In genomic region chr15:64356443-64357040, GRCh38 we compare ENCODE assay signal across 8 cellular contexts. TPM values are rescaled to one million over a fixed set of nuclear protein-coding genes. Genes with fewer than 3 reads are reported as not detected.
A peak's percentile ranks its signal among the peaks of the same experiment; 100 is the strongest.
DNase-seq lines count a peak whose midpoint lies in the region; ATAC-seq and TF ChIP-seq lines count a peak whose summit lies in the region.

No MANE protein-coding gene starts in this region.

- H3K27me3 ChIP-seq in CD8-positive, alpha-beta T cell (ENCODE audit: insufficient read depth, low read length) = no peaks in the 10 kb centered on the region
- no peaks in the 10 kb centered on the region for H3K27me3 ChIP-seq in GM23338 (ENCODE audit: insufficient read depth)

- H3K27ac ChIP-seq in CD8-positive, alpha-beta T cell (ENCODE audit: low read depth, low read length) = peak overlapping the region; percentile 67
- peak overlapping the region; percentile 39; the same call in 1 of the 2 replicates for H3K27ac ChIP-seq in GM23338 (ENCODE audit: low read depth)
- peak overlapping the region; percentile 11 for H3K27ac ChIP-seq in temporal lobe (ENCODE audit: low read depth, low read length)

- H2AFZ ChIP-seq in GM23338 = peak overlapping the region; percentile 12; the same call in 1 of the 2 replicates

- no TSS peak for BruUV-seq in MCF 10A (replicated peaks; lab: Mats Ljungman, UMichigan)

- H3K4me3 ChIP-seq in CD8-positive, alpha-beta T cell (ENCODE audit: low read depth, low read length) = peak overlapping the region; percentile 91
- peak overlapping the region; percentile 80 for H3K4me3 ChIP-seq in GM23338

- H3K4me1 ChIP-seq in CD8-positive, alpha-beta T cell (ENCODE audit: insufficient read depth, low read length) = peaks cover 9% of the 10 kb centered on the region
- H3K4me1 ChIP-seq in GM23338 (ENCODE audit: insufficient read depth) = peaks cover 8% of the 10 kb centered on the region

- CTCF ChIA-PET in CD8-positive, alpha-beta T cell (lab: Charles Lee) = interaction anchor here (0.7 kb wide), 1 partner anchor 31 kb away, joined by 3 read pairs; no protein-coding TSS in a partner anchor
- CTCF ChIA-PET in MCF 10A (lab: Yijun Ruan, JAX) = interaction anchor here (0.6 to 2.1 kb wide), 10 partner anchors 10 to 325 kb away, joined by 3 to 9 read pairs (median 3); no protein-coding TSS in a partner anchor

- H3K27me3 Mint-ChIP-seq in CD8-positive, alpha-beta T cell (ENCODE audit: low read depth) = no peaks in the 10 kb centered on the region
- H3K27me3 Mint-ChIP-seq in GM23338 (ENCODE audit: insufficient read depth, low read depth, poor library complexity) (peaks cover 5% of the 10 kb centered on the region), MCF 10A (ENCODE audit: insufficient read depth, unreplicated experiment) (no peaks in the 10 kb centered on the region)

- H3K79me2 ChIP-seq in GM23338 (replicated peaks; ENCODE audit: insufficient read depth) = peaks cover 38% of the 10 kb centered on the region

- H3K36me3 ChIP-seq in CD8-positive, alpha-beta T cell (ENCODE audit: insufficient read depth, low read length) = no peaks in the 10 kb centered on the region
- H3K36me3 ChIP-seq in GM23338 (ENCODE audit: insufficient read depth) = no peaks in the 10 kb centered on the region

- DNase-seq in CD8-positive, alpha-beta T cell = no peak
- no peak for DNase-seq in GM23338 (ENCODE audit: low spot score)
- peak; percentile 62 for DNase-seq in NCI-H460 (ENCODE audit: extremely low read depth, low read depth)
- no peak for DNase-seq in MCF 10A (ENCODE audit: unreplicated experiment)
- no peak for DNase-seq in left colon
- DNase-seq in stimulated activated CD4-positive, alpha-beta T cell treated with anti-CD3 and anti-CD28 coated beads, Interleukin-4, amount 100 ng/mL, for 4 hours = no peak

- H3K27ac Mint-ChIP-seq in CD8-positive, alpha-beta T cell = peak overlapping the region; percentile 89
- H3K27ac Mint-ChIP-seq in GM23338 (peak overlapping the region; percentile 83), MCF 10A (ENCODE audit: low read depth, unreplicated experiment) (peak overlapping the region; percentile 95)

- H3K9me3 Mint-ChIP-seq in CD8-positive, alpha-beta T cell = no peaks in the 10 kb centered on the region
- H3K9me3 Mint-ChIP-seq in GM23338 (no peaks in the 10 kb centered on the region), MCF 10A (ENCODE audit: unreplicated experiment) (no peaks in the 10 kb centered on the region)

- no peaks in the 10 kb centered on the region; the same call in 1 of the 2 replicates for H4K20me1 ChIP-seq in GM23338 (replicated peaks; ENCODE audit: insufficient read depth)

- POLR2A ChIA-PET in CD8-positive, alpha-beta T cell (lab: Charles Lee) = interaction anchor here (0.6 to 1.9 kb wide), 3 partner anchors 19 to 77 kb away, joined by 3 to 7 read pairs (median 5); partner anchors contain the start of gene TRIP4
- POLR2A ChIA-PET in MCF 10A (lab: Yijun Ruan, JAX) = interaction anchor here (0.6 to 6.7 kb wide), 15 partner anchors 9 to 192 kb away, joined by 3 to 54 read pairs (median 4); partner anchors contain the start of genes PPIB and TRIP4

- peak overlapping the region; percentile 94 for H3K4me3 Mint-ChIP-seq in CD8-positive, alpha-beta T cell
- H3K4me3 Mint-ChIP-seq in GM23338 (peak overlapping the region; percentile 82), MCF 10A (ENCODE audit: unreplicated experiment) (peak overlapping the region; percentile 85)

- no peaks in the 10 kb centered on the region for H3K9me2 ChIP-seq in GM23338 (ENCODE audit: insufficient read depth)

- H3K36me3 Mint-ChIP-seq in CD8-positive, alpha-beta T cell = peaks cover 11% of the 10 kb centered on the region
- H3K36me3 Mint-ChIP-seq in GM23338 (ENCODE audit: low read depth) (peaks cover 6% of the 10 kb centered on the region), MCF 10A (ENCODE audit: insufficient read depth, unreplicated experiment) (peaks cover 29% of the 10 kb centered on the region)

- peak overlapping the region; percentile 68 for H3K4me2 ChIP-seq in GM23338

- H3K4me1 Mint-ChIP-seq in CD8-positive, alpha-beta T cell (ENCODE audit: low read depth) = peaks cover 15% of the 10 kb centered on the region
- peaks cover 10% of the 10 kb centered on the region for H3K4me1 Mint-ChIP-seq in GM23338
- H3K4me1 Mint-ChIP-seq in MCF 10A (ENCODE audit: insufficient read depth, unreplicated experiment) = peaks cover 12% of the 10 kb centered on the region

- no peaks in the 10 kb centered on the region for H3K9me3 ChIP-seq in CD8-positive, alpha-beta T cell (ENCODE audit: low read length)

- no peak for ATAC-seq in CD8-positive, alpha-beta T cell
- ATAC-seq in GM23338 = peak; percentile 64
- peak; percentile 75 for ATAC-seq in left colon
- no peak for ATAC-seq in HG03378 (IDR thresholded peaks at IDR 0.05; ENCODE audit: unreplicated experiment)

- peaks cover 7% of the 10 kb centered on the region; the same call in 1 of the 2 replicates for H3F3A ChIP-seq in GM23338 (replicated peaks; ENCODE audit: low read depth)

- peak; percentile 43 for TF ChIP-seq CTCF in CD8-positive, alpha-beta T cell (IDR thresholded peaks at IDR 0.05)
- peak; percentile 41 to 50; a peak in 3 of 4 replicates for TF ChIP-seq CTCF in GM23338 (conservative IDR thresholded peaks at IDR 0.05; ENCODE audit: low read depth in 2 of 2)
- peak; percentile 62 for TF ChIP-seq CTCF in MCF 10A (IDR thresholded peaks at IDR 0.05; ENCODE audit: unreplicated experiment)

- intact Hi-C loops in CD8-positive, alpha-beta T cell (cut with DNase I, micrococcal nuclease) = loop anchor here (1.0 to 10.0 kb wide), 9 partner anchors 25 to 828 kb away; partner anchors contain the start of genes PCLAF (in 2 of the 2), PPIB (in 2 of the 2), TRIP4 (in 2 of the 2) and CIAO2A (in 1 of the 2)
- intact Hi-C loops in MCF 10A (cut with micrococcal nuclease) = loop anchor here (1.0 kb wide), 2 partner anchors 147 to 193 kb away; partner anchors contain the start of gene PPIB
- intact Hi-C loops in left colon (cut with DNase I, micrococcal nuclease) = loop anchor here in 1 of 2 donors (10.0 kb wide), 1 partner anchor 152 kb away; no protein-coding TSS in a partner anchor

TF ChIP-seq in GM23338, 12 proteins besides CTCF, POLR2A, EP300 and RAD21 (continues in another document):
- no peak for TF ChIP-seq STAT1 (IDR thresholded peaks at IDR 0.05; ENCODE audit: unreplicated experiment)

RNA-seq across cellular contexts. Expression of gene CSNK1G1, which starts 0.6 kb away (rescaled TPM):
- 10 to 100 TPM in 1 of 2 experiments, 1 to 10 TPM in 1; 10.0 to 12.9 TPM for total RNA-seq in CD8-positive, alpha-beta T cell
- total RNA-seq in GM23338 (2014; rRNA removed; shearing (Covaris generic)) = 13.4 and 14.1 TPM in 2 replicates
- polyA plus RNA-seq in GM23338 (2016; fragmentation: Nextera tagmentation; extraction: Ambion mirVana) = 7.3 and 9.3 TPM in 2 replicates
- 17.5 and 20.7 TPM in 2 replicates for total RNA-seq in NCI-H460 (2014; rRNA removed; shearing (Covaris generic))
- polyA plus RNA-seq in NCI-H460 (2014; cell fraction: nucleus; rRNA removed) = 7.8 and 9.4 TPM in 2 replicates
- 29.1 and 31.0 TPM in 2 replicates for total RNA-seq in MCF 10A (2022)
- total RNA-seq in left colon = 10 to 100 TPM; 19.9 to 20.4 TPM
- total RNA-seq in temporal lobe = 41.3 TPM

RNA-seq across cellular contexts. Expression of gene PCLAF, which starts 24.7 kb away (rescaled TPM):
- under 1 TPM; 0.65 to 0.83 TPM for total RNA-seq in CD8-positive, alpha-beta T cell
- 48.9 and 52.7 TPM in 2 replicates for total RNA-seq in GM23338 (2014; rRNA removed; shearing (Covaris generic))
- 202 and 206 TPM in 2 replicates for polyA plus RNA-seq in GM23338 (2016; fragmentation: Nextera tagmentation; extraction: Ambion mirVana)
- 69.7 and 105 TPM in 2 replicates for total RNA-seq in NCI-H460 (2014; rRNA removed; shearing (Covaris generic))
- polyA plus RNA-seq in NCI-H460 (2014; cell fraction: nucleus; rRNA removed) = 130 and 140 TPM in 2 replicates
- total RNA-seq in MCF 10A (2022) (8.6 and 22.2 TPM in 2 replicates), left colon (10 to 100 TPM in 1 of 2 donors, 1 to 10 TPM in 1; 5.0 to 11.9 TPM), temporal lobe (0.74 TPM)

RNA-seq across cellular contexts. Expression of gene TRIP4, which starts 31.1 kb away (rescaled TPM):
- total RNA-seq in CD8-positive, alpha-beta T cell = 10 to 100 TPM; 10.7 to 11.2 TPM
- 9.8 and 10.3 TPM in 2 replicates for total RNA-seq in GM23338 (2014; rRNA removed; shearing (Covaris generic))
- 16.0 and 16.6 TPM in 2 replicates for polyA plus RNA-seq in GM23338 (2016; fragmentation: Nextera tagmentation; extraction: Ambion mirVana)
- total RNA-seq in NCI-H460 (2014; rRNA removed; shearing (Covaris generic)) = 6.3 and 8.6 TPM in 2 replicates
- polyA plus RNA-seq in NCI-H460 (2014; cell fraction: nucleus; rRNA removed) = 5.9 and 13.4 TPM in 2 replicates
- total RNA-seq in MCF 10A (2022) (19.8 and 26.0 TPM in 2 replicates), left colon (10 to 100 TPM; 34.2 to 34.4 TPM), temporal lobe (14.3 TPM)

Comparison
In these comparisons a context has a peak if more than half of its experiments do, and no peak if none do; other contexts are left out.
1. ATAC-seq: peak in GM23338 (single experiment) and left colon (single experiment); none in CD8-positive, alpha-beta T cell (single experiment) and HG03378 (single experiment).
2. H3K27ac ChIP-seq: peak in every context shown above with its lines; median percentile 67 in CD8-positive, alpha-beta T cell; 39 in GM23338; 11 in temporal lobe.
3. Peak in every context shown above with its lines, with median percentiles within 50 percentile points of each other: H3K27ac Mint-ChIP-seq, H3K4me3 Mint-ChIP-seq and CTCF ChIP-seq.